Comparison of ENCODE assay signal across 15 cellular contexts in the genomic region with DNA sequence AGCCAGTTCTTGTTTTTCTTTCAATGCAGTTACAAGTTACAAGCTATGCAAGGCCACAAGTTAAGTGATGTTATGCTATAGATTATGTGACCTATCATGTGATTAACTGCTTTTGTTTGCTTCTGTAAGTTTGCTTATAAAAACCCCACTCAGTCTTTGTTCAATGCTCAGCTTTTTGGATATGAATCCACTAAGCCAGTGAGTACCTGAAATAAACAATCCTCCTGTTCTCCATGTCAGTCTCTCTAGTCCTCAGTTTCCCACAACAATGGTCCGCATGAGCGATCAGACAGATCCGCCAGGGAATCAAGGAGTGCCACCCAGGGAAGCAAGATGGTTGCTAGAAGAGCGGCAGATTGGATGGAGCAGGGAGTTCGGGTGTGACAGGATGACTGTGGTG. TPM values are rescaled to one million over a fixed set of nuclear protein-coding genes. Genes with fewer than 3 reads are reported as not detected.
A peak's percentile ranks its signal among the peaks of the same experiment; 100 is the strongest.
DNase-seq lines count a peak whose midpoint lies in the region; ATAC-seq and TF ChIP-seq lines count a peak whose summit lies in the region.
"Had no signal": no experiment of that assay in that cellular context is flagged by ENCODE, and none has a peak within 500 bp of the region (broad histone marks: within the 10 kb centered on the region; RNA-seq: fewer than 3 reads in every experiment).

No MANE protein-coding gene starts in this region.

- no peaks in the 10 kb centered on the region for H3K36me3 ChIP-seq in GM23338 (ENCODE audit: insufficient read depth)
- H3K36me3 ChIP-seq in prostate gland = no peaks in the 10 kb centered on the region
- H3K36me3 ChIP-seq: BLaER1 had no signal

- H3K9me2 ChIP-seq in GM23338 (ENCODE audit: insufficient read depth) = no peaks in the 10 kb centered on the region

- no peak overlapping the region for H3K4me3 Mint-ChIP-seq in activated naive CD8-positive, alpha-beta T cell
- no peak overlapping the region for H3K4me3 Mint-ChIP-seq in activated naive CD8-positive, alpha-beta T cell treated with anti-CD3 and anti-CD28 coated beads for 36 hours
- no peak overlapping the region for H3K4me3 Mint-ChIP-seq in T-cell
- no peak overlapping the region for H3K4me3 Mint-ChIP-seq in effector memory CD8-positive, alpha-beta T cell
- no peak overlapping the region for H3K4me3 Mint-ChIP-seq in GM23338

- ATAC-seq in T-cell (replicated peaks in 1 of 4) (no peak), GM23338 (no peak), HG03378 (IDR thresholded peaks at IDR 0.05; ENCODE audit: unreplicated experiment) (no peak)
- ATAC-seq in effector memory CD8-positive, alpha-beta T cell (replicated peaks) = no peak
- ATAC-seq: GM12878, HepG2 had no signal

- H3K36me3 Mint-ChIP-seq in activated naive CD8-positive, alpha-beta T cell = peaks cover 6% of the 10 kb centered on the region
- peaks cover 6% of the 10 kb centered on the region for H3K36me3 Mint-ChIP-seq in activated naive CD8-positive, alpha-beta T cell treated with anti-CD3 and anti-CD28 coated beads for 36 hours
- H3K36me3 Mint-ChIP-seq in T-cell = peaks cover 2% of the 10 kb centered on the region
- no peaks in the 10 kb centered on the region for H3K36me3 Mint-ChIP-seq in effector memory CD8-positive, alpha-beta T cell (ENCODE audit: insufficient read depth)
- peaks cover 48% of the 10 kb centered on the region for H3K36me3 Mint-ChIP-seq in GM23338 (ENCODE audit: low read depth)

- H2AFZ ChIP-seq in GM23338 = no peak overlapping the region
- H2AFZ ChIP-seq: GM23248 had no signal

- no peaks in the 10 kb centered on the region for H4K20me1 ChIP-seq in GM23338 (replicated peaks; ENCODE audit: insufficient read depth)
- H4K20me1 ChIP-seq: BLaER1 had no signal

- peak overlapping the region; percentile 46 for H3K27ac Mint-ChIP-seq in activated naive CD8-positive, alpha-beta T cell
- no peak overlapping the region for H3K27ac Mint-ChIP-seq in activated naive CD8-positive, alpha-beta T cell treated with anti-CD3 and anti-CD28 coated beads for 36 hours
- H3K27ac Mint-ChIP-seq in T-cell (peak overlapping the region; percentile 11 to 17), GM23338 (no peak overlapping the region)
- H3K27ac Mint-ChIP-seq in effector memory CD8-positive, alpha-beta T cell = peak overlapping the region; percentile 41 to 42

- intact Hi-C loops in prostate gland (cut with DNase I) = no loop called here

- peaks cover 3% of the 10 kb centered on the region for H3K9me3 Mint-ChIP-seq in activated naive CD8-positive, alpha-beta T cell (ENCODE audit: low read depth)
- H3K9me3 Mint-ChIP-seq in activated naive CD8-positive, alpha-beta T cell treated with anti-CD3 and anti-CD28 coated beads for 36 hours = peaks cover 13% of the 10 kb centered on the region
- peaks cover 3 to 9% (median 4%) of the 10 kb centered on the region in 3 donors for H3K9me3 Mint-ChIP-seq in T-cell
- peaks cover 6 to 15% of the 10 kb centered on the region in 2 donors for H3K9me3 Mint-ChIP-seq in effector memory CD8-positive, alpha-beta T cell
- peaks cover 63% of the 10 kb centered on the region for H3K9me3 Mint-ChIP-seq in GM23338

- H3K9me3 ChIP-seq in prostate gland = no peaks in the 10 kb centered on the region

- no peak for TF ChIP-seq POLR2A in prostate gland (IDR thresholded peaks at IDR 0.05)

- no peak for DNase-seq in activated naive CD8-positive, alpha-beta T cell treated with anti-CD3 and anti-CD28 coated beads for 36 hours
- DNase-seq in T-cell (no peak), GM23338 (ENCODE audit: low spot score) (no peak), prostate gland (ENCODE audit: low spot score) (no peak)
- no peak for DNase-seq in effector memory CD8-positive, alpha-beta T cell
- DNase-seq: 8988T, AML-193, DMS 273 treated with DMSO at 0.1 percent for 48 hours, GM23248, H7 had no signal

- peaks cover 3% of the 10 kb centered on the region for H3K4me1 Mint-ChIP-seq in activated naive CD8-positive, alpha-beta T cell (ENCODE audit: low read depth)
- H3K4me1 Mint-ChIP-seq in activated naive CD8-positive, alpha-beta T cell treated with anti-CD3 and anti-CD28 coated beads for 36 hours = peaks cover 10% of the 10 kb centered on the region
- H3K4me1 Mint-ChIP-seq in T-cell (peaks cover 0 to 7% (median 2%) of the 10 kb centered on the region in 3 donors), GM23338 (peaks cover 8% of the 10 kb centered on the region)
- peaks cover 10% of the 10 kb centered on the region in 2 donors for H3K4me1 Mint-ChIP-seq in effector memory CD8-positive, alpha-beta T cell (ENCODE audit: low read depth in 2 of 2)

- POLR2A ChIA-PET in T-cell (lab: Charles Lee) = no interaction called here

- TF ChIP-seq CTCF in GM23338 (conservative IDR thresholded peaks at IDR 0.05; ENCODE audit: low read depth in 2 of 2) (no peak), prostate gland (IDR thresholded peaks at IDR 0.05) (no peak)

- no peaks in the 10 kb centered on the region for H3K79me2 ChIP-seq in GM23338 (replicated peaks; ENCODE audit: insufficient read depth)

- no peak overlapping the region for H3K27ac ChIP-seq in GM23338 (ENCODE audit: low read depth)
- H3K27ac ChIP-seq in prostate gland = no peak overlapping the region
- H3K27ac ChIP-seq: BLaER1, GM23248 had no signal

- no peaks in the 10 kb centered on the region for H3K27me3 ChIP-seq in GM23338 (ENCODE audit: insufficient read depth)
- H3K27me3 ChIP-seq in prostate gland (replicated peaks; ENCODE audit: insufficient read depth) = no peaks in the 10 kb centered on the region

- H3K27me3 Mint-ChIP-seq in activated naive CD8-positive, alpha-beta T cell = peaks cover 8% of the 10 kb centered on the region
- H3K27me3 Mint-ChIP-seq in activated naive CD8-positive, alpha-beta T cell treated with anti-CD3 and anti-CD28 coated beads for 36 hours = peaks cover 17% of the 10 kb centered on the region
- H3K27me3 Mint-ChIP-seq in T-cell (peaks cover 13 to 14% of the 10 kb centered on the region in 2 donors), GM23338 (ENCODE audit: insufficient read depth, low read depth, poor library complexity) (peaks cover 14% of the 10 kb centered on the region)
- H3K27me3 Mint-ChIP-seq in effector memory CD8-positive, alpha-beta T cell = peaks cover 30 to 49% of the 10 kb centered on the region in 2 donors

- no peak overlapping the region for H3K4me3 ChIP-seq in GM23338
- no peak overlapping the region for H3K4me3 ChIP-seq in prostate gland
- H3K4me3 ChIP-seq: BLaER1, GM12878, GM23248 had no signal

- no peak overlapping the region for H3K4me2 ChIP-seq in GM23338
- H3K4me2 ChIP-seq: BLaER1 had no signal

- CTCF ChIA-PET in T-cell (lab: Charles Lee) = no interaction called here

- no peaks in the 10 kb centered on the region for H3F3A ChIP-seq in GM23338 (replicated peaks; ENCODE audit: low read depth)

- H3K4me1 ChIP-seq in GM23338 (ENCODE audit: insufficient read depth) (peaks cover 9% of the 10 kb centered on the region; the same call in 1 of the 2 replicates), prostate gland (replicated peaks) (no peaks in the 10 kb centered on the region)
- H3K4me1 ChIP-seq: BLaER1 had no signal

- WGBS in prostate gland = 85% methylated on average over 5 of the region's 5 CpGs

TF ChIP-seq in GM23338, 12 proteins besides CTCF, POLR2A, EP300 and RAD21 (continues in another document):
- no peak for TF ChIP-seq EZH2phosphoT487 (IDR thresholded peaks at IDR 0.05; ENCODE audit: unreplicated experiment)

RNA-seq across cellular contexts. Expression of a gene that starts 30.7 kb away (rescaled TPM):
- total RNA-seq in activated naive CD8-positive, alpha-beta T cell treated with anti-CD3 and anti-CD28 coated beads for 36 hours = 10 to 100 TPM; 12.0 to 14.3 TPM
- total RNA-seq in T-cell (10 to 100 TPM; 24.6 to 33.3 (median 28.4) TPM), prostate gland (10 to 100 TPM in 1 of 2 donors, 1 to 10 TPM in 1; 8.3 to 29.0 TPM)
- 10.1 and 16.3 TPM in 2 replicates for total RNA-seq in GM23338 (2014; rRNA removed; shearing (Covaris generic))
- 6.4 and 8.9 TPM in 2 replicates for polyA plus RNA-seq in GM23338 (2016; fragmentation: Nextera tagmentation; extraction: Ambion mirVana)

Comparison
In these comparisons a context has a peak if more than half of its experiments do, and no peak if none do; other contexts are left out.
1. H3K27ac Mint-ChIP-seq: peak in activated naive CD8-positive, alpha-beta T cell (single experiment), T-cell (2 of 2) and effector memory CD8-positive, alpha-beta T cell (2 of 2); none in activated naive CD8-positive, alpha-beta T cell treated with anti-CD3 and anti-CD28 coated beads for 36 hours (single experiment) and GM23338 (single experiment).